ENCODE assay signal across 1 cellular context in the genomic region with DNA sequence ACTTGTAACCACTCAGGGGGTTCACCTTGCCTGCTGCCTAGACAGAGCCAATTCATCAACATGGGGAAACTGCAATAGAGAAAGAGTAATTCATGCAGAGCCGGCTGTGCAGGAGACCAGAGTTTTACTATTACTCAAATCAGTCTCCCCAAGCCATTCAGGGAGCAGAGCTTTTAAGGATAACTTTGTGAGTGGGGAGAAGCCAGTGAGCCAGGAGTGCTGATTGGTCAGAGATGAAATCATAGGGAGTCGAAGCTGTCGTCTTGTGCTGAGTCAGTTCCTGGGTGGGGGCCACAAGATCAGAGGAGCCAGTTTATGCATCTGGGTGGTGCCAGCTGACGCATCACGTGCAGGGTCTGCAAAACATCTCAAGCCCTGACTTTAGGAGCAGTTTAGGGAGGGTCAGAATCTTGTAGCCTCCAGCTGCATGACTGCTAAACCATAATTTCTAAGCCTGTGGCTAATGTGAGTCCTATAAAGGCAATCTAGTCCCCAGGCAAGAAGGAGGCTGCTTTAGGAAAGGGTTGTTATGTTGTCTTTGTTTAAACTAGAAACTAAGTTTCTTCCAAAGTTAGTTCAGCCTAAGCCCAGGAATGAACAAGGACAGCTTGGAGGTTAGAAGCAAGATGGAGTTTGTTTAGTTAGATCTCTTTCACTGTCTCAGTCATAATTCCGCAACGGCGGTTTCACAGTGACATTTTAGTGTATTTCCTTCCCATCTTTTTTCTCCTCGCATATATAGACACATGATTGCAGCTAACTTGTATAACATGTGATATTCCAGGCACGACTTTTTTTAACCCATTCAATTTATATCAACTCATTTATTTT.
TF ChIP-seq lines count a peak whose summit lies in the region.

No MANE protein-coding gene starts in this region.

TF ChIP-seq in HepG2, 621 proteins besides CTCF, POLR2A, EP300 and RAD21 (continued from another document):
- TF ChIP-seq RFXAP (CRISPR knock-in tag; IDR thresholded peaks at IDR 0.05; ENCODE audit: borderline replicate concordance) (no peak), ATF7-NPFF (CRISPR knock-in tag; IDR thresholded peaks at IDR 0.05; ENCODE audit: low read depth) (no peak), ZKSCAN5 (CRISPR knock-in tag; IDR thresholded peaks at IDR 0.05) (no peak)
- TF ChIP-seq, protein P1, sequence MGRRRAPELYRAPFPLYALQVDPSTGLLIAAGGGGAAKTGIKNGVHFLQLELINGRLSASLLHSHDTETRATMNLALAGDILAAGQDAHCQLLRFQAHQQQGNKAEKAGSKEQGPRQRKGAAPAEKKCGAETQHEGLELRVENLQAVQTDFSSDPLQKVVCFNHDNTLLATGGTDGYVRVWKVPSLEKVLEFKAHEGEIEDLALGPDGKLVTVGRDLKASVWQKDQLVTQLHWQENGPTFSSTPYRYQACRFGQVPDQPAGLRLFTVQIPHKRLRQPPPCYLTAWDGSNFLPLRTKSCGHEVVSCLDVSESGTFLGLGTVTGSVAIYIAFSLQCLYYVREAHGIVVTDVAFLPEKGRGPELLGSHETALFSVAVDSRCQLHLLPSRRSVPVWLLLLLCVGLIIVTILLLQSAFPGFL (CRISPR knock-in tag; IDR thresholded peaks at IDR 0.05): no peak
